In genomic region chr1:1781526-1781903, GRCh38 we compare ENCODE assay signal across 1 cellular context.
TF ChIP-seq lines count a peak whose summit lies in the region.

No MANE protein-coding gene starts in this region.

TF ChIP-seq in K562, 482 proteins besides CTCF, POLR2A, EP300 and RAD21:
- TF ChIP-seq SRSF9 (IDR thresholded peaks at IDR 0.05; ENCODE audit: borderline replicate concordance, low read depth, low read length) (no peak), ZNF175 (CRISPR knock-in tag; IDR thresholded peaks at IDR 0.05; ENCODE audit: low read depth) (no peak), KDM1A (IDR thresholded peaks at IDR 0.05) (no peak), ZFP36 (IDR thresholded peaks at IDR 0.05; ENCODE audit: low read depth, low read length, partially characterized antibody) (no peak), SP1 (CRISPR knock-in tag; IDR thresholded peaks at IDR 0.05) (peak; percentile 52; the same call in 1 of the 2 replicates), TRIM24 (IDR thresholded peaks at IDR 0.05) (no peak), ZNF695 (CRISPR knock-in tag; IDR thresholded peaks at IDR 0.05) (no peak), NFE2 (IDR thresholded peaks at IDR 0.05; ENCODE audit: low read depth) (no peak), KDM4B (IDR thresholded peaks at IDR 0.05; ENCODE audit: borderline replicate concordance in 2 of 2, low read depth in 1 of 2) (no peak), ARID2 (IDR thresholded peaks at IDR 0.05) (no peak), CTBP1 (IDR thresholded peaks at IDR 0.05; ENCODE audit: borderline replicate concordance) (no peak), XRCC3 (IDR thresholded peaks at IDR 0.05) (no peak), RBM34 (IDR thresholded peaks at IDR 0.05; ENCODE audit: borderline replicate concordance, insufficient read depth, low read length) (no peak), ZNF263 (CRISPR knock-in tag; IDR thresholded peaks at IDR 0.05; ENCODE audit: borderline replicate concordance) (0 out of 2 replicates have a peak, but pooled peaks have one; percentile 24), FOXM1 (IDR thresholded peaks at IDR 0.05; ENCODE audit: low read depth) (no peak), FOXM1 (CRISPR knock-in tag; IDR thresholded peaks at IDR 0.05; ENCODE audit: low read depth) (no peak), MNT (conservative IDR thresholded peaks at IDR 0.05) (no peak), PCBP1 (IDR thresholded peaks at IDR 0.05; ENCODE audit: low read depth, low read length, poor library complexity, severe bottlenecking) (no peak), HMG20B (CRISPR knock-in tag; IDR thresholded peaks at IDR 0.05) (no peak), ZBED1 (IDR thresholded peaks at IDR 0.05) (no peak), THRAP3 (IDR thresholded peaks at IDR 0.05; ENCODE audit: borderline replicate concordance) (0 out of 2 replicates have a peak, but pooled peaks have one; percentile 27)
- TF ChIP-seq, protein P1, sequence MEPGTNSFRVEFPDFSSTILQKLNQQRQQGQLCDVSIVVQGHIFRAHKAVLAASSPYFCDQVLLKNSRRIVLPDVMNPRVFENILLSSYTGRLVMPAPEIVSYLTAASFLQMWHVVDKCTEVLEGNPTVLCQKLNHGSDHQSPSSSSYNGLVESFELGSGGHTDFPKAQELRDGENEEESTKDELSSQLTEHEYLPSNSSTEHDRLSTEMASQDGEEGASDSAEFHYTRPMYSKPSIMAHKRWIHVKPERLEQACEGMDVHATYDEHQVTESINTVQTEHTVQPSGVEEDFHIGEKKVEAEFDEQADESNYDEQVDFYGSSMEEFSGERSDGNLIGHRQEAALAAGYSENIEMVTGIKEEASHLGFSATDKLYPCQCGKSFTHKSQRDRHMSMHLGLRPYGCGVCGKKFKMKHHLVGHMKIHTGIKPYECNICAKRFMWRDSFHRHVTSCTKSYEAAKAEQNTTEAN (CRISPR knock-in tag; IDR thresholded peaks at IDR 0.05), result no peak
- TF ChIP-seq, protein P2, sequence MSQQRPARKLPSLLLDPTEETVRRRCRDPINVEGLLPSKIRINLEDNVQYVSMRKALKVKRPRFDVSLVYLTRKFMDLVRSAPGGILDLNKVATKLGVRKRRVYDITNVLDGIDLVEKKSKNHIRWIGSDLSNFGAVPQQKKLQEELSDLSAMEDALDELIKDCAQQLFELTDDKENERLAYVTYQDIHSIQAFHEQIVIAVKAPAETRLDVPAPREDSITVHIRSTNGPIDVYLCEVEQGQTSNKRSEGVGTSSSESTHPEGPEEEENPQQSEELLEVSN (IDR thresholded peaks at IDR 0.05; ENCODE audit: borderline replicate concordance in 1 of 2, extremely low read depth in 1 of 2, insufficient read depth in 1 of 2, insufficient read length in 1 of 2, low read depth in 1 of 2, low read length in 1 of 2, poor library complexity in 1 of 2, severe bottlenecking in 1 of 2), result peak in 1 of 2 experiments; percentile 19
- TF ChIP-seq, protein P3, sequence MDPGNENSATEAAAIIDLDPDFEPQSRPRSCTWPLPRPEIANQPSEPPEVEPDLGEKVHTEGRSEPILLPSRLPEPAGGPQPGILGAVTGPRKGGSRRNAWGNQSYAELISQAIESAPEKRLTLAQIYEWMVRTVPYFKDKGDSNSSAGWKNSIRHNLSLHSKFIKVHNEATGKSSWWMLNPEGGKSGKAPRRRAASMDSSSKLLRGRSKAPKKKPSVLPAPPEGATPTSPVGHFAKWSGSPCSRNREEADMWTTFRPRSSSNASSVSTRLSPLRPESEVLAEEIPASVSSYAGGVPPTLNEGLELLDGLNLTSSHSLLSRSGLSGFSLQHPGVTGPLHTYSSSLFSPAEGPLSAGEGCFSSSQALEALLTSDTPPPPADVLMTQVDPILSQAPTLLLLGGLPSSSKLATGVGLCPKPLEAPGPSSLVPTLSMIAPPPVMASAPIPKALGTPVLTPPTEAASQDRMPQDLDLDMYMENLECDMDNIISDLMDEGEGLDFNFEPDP (CRISPR knock-in tag; IDR thresholded peaks at IDR 0.05), result no peak
